23 cellular contexts compared by ENCODE assay signal in genomic region chr3:188125076-188125475, GRCh38. TPM values are rescaled to one million over a fixed set of nuclear protein-coding genes. Genes with fewer than 3 reads are reported as not detected.
A peak's percentile ranks its signal among the peaks of the same experiment; 100 is the strongest.
DNase-seq lines count a peak whose midpoint lies in the region; ATAC-seq and TF ChIP-seq lines count a peak whose summit lies in the region.
"Had no signal": no experiment of that assay in that cellular context is flagged by ENCODE, and none has a peak within 500 bp of the region (broad histone marks: within the 10 kb centered on the region; RNA-seq: fewer than 3 reads in every experiment).

No MANE protein-coding gene starts in this region.

- H3K4me1 ChIP-seq in left ventricle myocardium inferior, result peaks cover 25% of the 10 kb centered on the region
- peaks cover 4 to 65% (median 55%) of the 10 kb centered on the region in 4 donors for H3K4me1 ChIP-seq in esophagus muscularis mucosa
- H3K4me1 ChIP-seq in right lobe of liver, result peaks cover 0 to 7% (median 0%) of the 10 kb centered on the region in 4 donors
- no peaks in the 10 kb centered on the region for H3K4me1 ChIP-seq in upper lobe of right lung
- H3K4me1 ChIP-seq: HAP-1 had no signal

- H3K4me3 ChIP-seq in left ventricle myocardium inferior, result no peak overlapping the region
- H3K4me3 ChIP-seq in esophagus muscularis mucosa, result no peak overlapping the region
- H3K4me3 ChIP-seq in right lobe of liver, result no peak overlapping the region
- no peak overlapping the region for H3K4me3 ChIP-seq in upper lobe of right lung
- H3K4me3 ChIP-seq: HAP-1, Peyer's patch had no signal

- TF ChIP-seq POLR2A in esophagus muscularis mucosa (IDR thresholded peaks at IDR 0.05; ENCODE audit: low read depth), result no peak
- TF ChIP-seq POLR2A in right lobe of liver (IDR thresholded peaks at IDR 0.05), result no peak

- DNase-seq in left ventricle myocardium inferior, result no peak
- no peak for DNase-seq in Right ventricle myocardium inferior (ENCODE audit: missing footprints)
- no peak for DNase-seq in esophagus muscularis mucosa (ENCODE audit: extremely low spot score)
- DNase-seq in right lobe of liver, result no peak
- no peak for DNase-seq in upper lobe of right lung
- no peak for DNase-seq in activated CD8-positive, alpha-beta memory T cell treated with anti-CD3 and anti-CD28 coated beads for 24 hours
- no peak for DNase-seq in RKO (ENCODE audit: low spot score)
- DNase-seq: 8988T; CD4-positive, CD25-positive, alpha-beta regulatory T cell; COR-L47; DMS 273 treated with DMSO at 0.1 percent for 48 hours; DND-41; MV-4-11; NCI-H1417; NCI-H187 treated with DMSO at 0.1 percent for 48 hours; NCI-H2227 treated with DMSO at 0.1 percent for 48 hours; NCI-H524; NCI-H82; Peyer's patch; Right ventricle myocardium superior had no signal

- H3K36me3 ChIP-seq in left ventricle myocardium inferior (no peaks in the 10 kb centered on the region), esophagus muscularis mucosa (no peaks in the 10 kb centered on the region), right lobe of liver (no peaks in the 10 kb centered on the region), upper lobe of right lung (no peaks in the 10 kb centered on the region)
- H3K36me3 ChIP-seq: HAP-1, Peyer's patch had no signal

- ATAC-seq in Right ventricle myocardium inferior (no peak), right lobe of liver (peak in 3 of 4 donors; percentile 36 to 55 (median 51)), upper lobe of right lung (peak; percentile 76), GM21526 (IDR thresholded peaks at IDR 0.05; ENCODE audit: low FRiP score, unreplicated experiment) (no peak)

- H3K9me3 ChIP-seq in left ventricle myocardium inferior (replicated peaks), result no peaks in the 10 kb centered on the region
- no peaks in the 10 kb centered on the region for H3K9me3 ChIP-seq in esophagus muscularis mucosa
- H3K9me3 ChIP-seq in right lobe of liver, result no peaks in the 10 kb centered on the region
- no peaks in the 10 kb centered on the region for H3K9me3 ChIP-seq in upper lobe of right lung
- H3K9me3 ChIP-seq: HAP-1, Peyer's patch had no signal

- no peak for TF ChIP-seq EP300 in esophagus muscularis mucosa (IDR thresholded peaks at IDR 0.05)

- peak overlapping the region; percentile 78 for H3K27ac ChIP-seq in left ventricle myocardium inferior (replicated peaks)
- peak overlapping the region; percentile 76 to 78 (median 78) for H3K27ac ChIP-seq in esophagus muscularis mucosa (replicated peaks in 1 of 4)
- H3K27ac ChIP-seq in right lobe of liver, result no peak overlapping the region
- H3K27ac ChIP-seq in upper lobe of right lung, result no peak overlapping the region
- H3K27ac ChIP-seq: KMS-11, Peyer's patch had no signal

- intact Hi-C loops in left ventricle myocardium inferior (cut with micrococcal nuclease) (no loop called here), Right ventricle myocardium inferior (cut with DNase I) (no loop called here), esophagus muscularis mucosa (cut with DNase I) (no loop called here), right lobe of liver (cut with DNase I) (no loop called here), upper lobe of right lung (cut with DNase I) (no loop called here)

- WGBS in esophagus muscularis mucosa, result 89% methylated on average over 1 of the region's 3 CpGs
- WGBS in right lobe of liver (ENCODE audit: insufficient coverage, low coverage, low lambda C conversion rate, missing lambda C conversion rate), result 92% methylated on average over 1 of the region's 3 CpGs

- no peaks in the 10 kb centered on the region for H3K27me3 ChIP-seq in left ventricle myocardium inferior (ENCODE audit: low read depth)
- H3K27me3 ChIP-seq in esophagus muscularis mucosa, result no peaks in the 10 kb centered on the region
- no peaks in the 10 kb centered on the region for H3K27me3 ChIP-seq in right lobe of liver
- H3K27me3 ChIP-seq in upper lobe of right lung, result no peaks in the 10 kb centered on the region
- H3K27me3 ChIP-seq: Peyer's patch had no signal

- no peak for TF ChIP-seq CTCF in left ventricle myocardium inferior (IDR thresholded peaks at IDR 0.05; ENCODE audit: borderline replicate concordance)
- no peak for TF ChIP-seq CTCF in esophagus muscularis mucosa (IDR thresholded peaks at IDR 0.05)
- no peak for TF ChIP-seq CTCF in right lobe of liver (IDR thresholded peaks at IDR 0.05)
- TF ChIP-seq CTCF in upper lobe of right lung (IDR thresholded peaks at IDR 0.05), result no peak

RNA-seq across cellular contexts. Expression of gene LPP, which starts 28.9 kb away (rescaled TPM):
- total RNA-seq in left ventricle myocardium inferior, result 97.4 TPM
- total RNA-seq in Right ventricle myocardium inferior, result 114 TPM
- 1,000 to 10,000 TPM; 1,872 to 3,079 (median 2,300) TPM for total RNA-seq in esophagus muscularis mucosa
- total RNA-seq in right lobe of liver, result 10 to 100 TPM; 41.5 to 90.5 (median 69.5) TPM
- total RNA-seq in upper lobe of right lung, result 191 TPM

Comparison
In these comparisons a context has a peak if more than half of its experiments do, and no peak if none do; other contexts are left out.
1. H3K27ac ChIP-seq: peak in left ventricle myocardium inferior (single experiment) and esophagus muscularis mucosa (4 of 4); none in right lobe of liver (0 of 3) and upper lobe of right lung (single experiment).
2. ATAC-seq: peak in right lobe of liver (3 of 4) and upper lobe of right lung (single experiment); none in Right ventricle myocardium inferior (single experiment) and GM21526 (single experiment).